Comparison of ENCODE assay signal across 11 cellular contexts in the genomic region with DNA sequence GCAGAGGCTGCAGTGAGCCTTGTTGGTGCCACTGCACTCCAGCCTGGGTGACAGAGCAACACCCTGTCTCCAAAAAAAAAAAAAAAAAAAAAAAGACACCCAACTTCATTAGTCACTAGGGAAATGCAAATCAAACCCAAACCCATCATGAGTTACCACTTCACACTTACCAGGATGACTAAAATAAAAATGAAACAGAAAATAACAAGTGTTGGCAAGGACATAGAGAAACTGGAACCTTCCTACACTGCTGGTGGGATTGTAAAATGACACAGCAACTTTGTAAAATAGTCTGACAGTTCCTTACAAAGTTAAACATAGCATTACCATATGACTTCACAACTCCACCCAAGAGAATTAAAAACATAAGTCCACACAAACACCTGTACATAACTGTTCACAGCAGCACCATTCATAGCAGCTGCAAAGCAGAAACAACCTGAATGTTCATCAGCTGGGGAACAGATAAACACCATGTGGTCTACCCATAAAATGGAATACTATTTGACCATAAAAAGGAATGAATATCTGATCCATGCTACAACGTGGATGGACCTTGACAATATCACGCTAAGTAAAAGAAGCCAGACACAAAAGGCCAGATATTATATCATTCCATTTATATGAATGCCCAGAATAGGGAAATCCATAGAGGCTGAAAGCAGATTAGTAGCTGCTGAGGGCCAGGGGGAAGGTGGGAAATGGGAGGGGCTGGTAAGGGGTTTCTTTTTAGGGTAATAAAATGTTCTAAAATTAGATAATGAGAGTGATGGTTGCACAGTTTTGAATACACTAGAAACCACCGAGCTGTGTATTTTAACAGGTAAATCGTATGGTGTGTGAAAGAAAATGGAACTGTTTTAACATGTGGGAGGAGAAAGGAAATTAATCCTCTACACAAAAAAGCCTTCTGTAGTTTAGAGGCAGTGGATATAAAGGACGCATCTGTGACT. TPM values are rescaled to one million over a fixed set of nuclear protein-coding genes. Genes with fewer than 3 reads are reported as not detected.
DNase-seq lines count a peak whose midpoint lies in the region; ATAC-seq and TF ChIP-seq lines count a peak whose summit lies in the region.
"Had no signal": no experiment of that assay in that cellular context is flagged by ENCODE, and none has a peak within 500 bp of the region (broad histone marks: within the 10 kb centered on the region; RNA-seq: fewer than 3 reads in every experiment).

No MANE protein-coding gene starts in this region.

- H3K27me3 ChIP-seq in foreskin keratinocyte: no peaks in the 10 kb centered on the region

- peak overlapping the region; percentile 94 for H3K27ac Mint-ChIP-seq in activated CD8-positive, alpha-beta T cell treated with anti-CD3 and anti-CD28 coated beads, Interleukin-2, amount 10 ng/mL, durations not matched to agents 7 days and 5 days

- POLR2A ChIA-PET in activated CD8-positive, alpha-beta T cell treated with anti-CD3 and anti-CD28 coated beads, Interleukin-2, amount 10 ng/mL, durations not matched to agents 7 days and 5 days (lab: Charles Lee): no interaction called here

- no peaks in the 10 kb centered on the region for H3K27me3 Mint-ChIP-seq in activated CD8-positive, alpha-beta T cell treated with anti-CD3 and anti-CD28 coated beads, Interleukin-2, amount 10 ng/mL, durations not matched to agents 7 days and 5 days (ENCODE audit: low read depth)

- H3K27ac ChIP-seq in foreskin keratinocyte: no peak overlapping the region
- H3K27ac ChIP-seq: parathyroid adenoma, VCaP had no signal

- no peak for TF ChIP-seq CTCF in foreskin keratinocyte (conservative IDR thresholded peaks at IDR 0.05)

- ATAC-seq in GM18505 (IDR thresholded peaks at IDR 0.05; ENCODE audit: unreplicated experiment): peak; percentile 76
- ATAC-seq in GM19463 (IDR thresholded peaks at IDR 0.05; ENCODE audit: unreplicated experiment): peak; percentile 85
- peak; percentile 82 for ATAC-seq in HG03066 (IDR thresholded peaks at IDR 0.05; ENCODE audit: low read depth, unreplicated experiment)
- peak; percentile 71 for ATAC-seq in activated CD8-positive, alpha-beta T cell treated with anti-CD3 and anti-CD28 coated beads, Interleukin-2, amount 10 ng/mL, durations not matched to agents 7 days and 5 days
- ATAC-seq in Right ventricle myocardium inferior: no peak
- no peak for ATAC-seq in foreskin keratinocyte

- intact Hi-C loops in head of caudate nucleus (cut with DNase I): no loop called here
- intact Hi-C loops in Right ventricle myocardium inferior (cut with DNase I): no loop called here

- peak overlapping the region; percentile 12 for H3K4me3 Mint-ChIP-seq in activated CD8-positive, alpha-beta T cell treated with anti-CD3 and anti-CD28 coated beads, Interleukin-2, amount 10 ng/mL, durations not matched to agents 7 days and 5 days

- CTCF ChIA-PET in activated CD8-positive, alpha-beta T cell treated with anti-CD3 and anti-CD28 coated beads, Interleukin-2, amount 10 ng/mL, durations not matched to agents 7 days and 5 days (lab: Charles Lee): interaction anchor here (0.7 kb wide), 1 partner anchor 18 kb away, joined by 3 read pairs; no protein-coding TSS in a partner anchor

- H3K36me3 Mint-ChIP-seq in activated CD8-positive, alpha-beta T cell treated with anti-CD3 and anti-CD28 coated beads, Interleukin-2, amount 10 ng/mL, durations not matched to agents 7 days and 5 days (ENCODE audit: low read depth): peaks cover 15% of the 10 kb centered on the region

- no peak for TF ChIP-seq POLR2A in GM18505 (IDR thresholded peaks at IDR 0.05; ENCODE audit: borderline replicate concordance, extremely low read depth, insufficient read depth, insufficient read length)

- H3K4me1 ChIP-seq in foreskin keratinocyte: no peaks in the 10 kb centered on the region
- H3K4me1 ChIP-seq: parathyroid adenoma had no signal

- no peak for DNase-seq in activated CD8-positive, alpha-beta T cell treated with anti-CD3 and anti-CD28 coated beads, Interleukin-2, amount 10 ng/mL, durations not matched to agents 7 days and 5 days
- DNase-seq in DMS153 treated with DMSO at 0.1 percent for 48 hours (lab: John Stamatoyannopoulos, UW; ENCODE audit: unreplicated experiment) (no peak), head of caudate nucleus (no peak), Right ventricle myocardium inferior (ENCODE audit: missing footprints) (no peak), foreskin keratinocyte (no peak)
- DNase-seq: DMS153 had no signal

- peaks cover 36% of the 10 kb centered on the region for H3K4me1 Mint-ChIP-seq in activated CD8-positive, alpha-beta T cell treated with anti-CD3 and anti-CD28 coated beads, Interleukin-2, amount 10 ng/mL, durations not matched to agents 7 days and 5 days (ENCODE audit: low read depth)

- peaks cover 9% of the 10 kb centered on the region for H3K9me3 Mint-ChIP-seq in activated CD8-positive, alpha-beta T cell treated with anti-CD3 and anti-CD28 coated beads, Interleukin-2, amount 10 ng/mL, durations not matched to agents 7 days and 5 days (ENCODE audit: insufficient read depth)

RNA-seq across cellular contexts. Expression of gene CD99L2, which starts 18.3 kb away (rescaled TPM):
- 10 to 100 TPM; 19.7 to 19.8 TPM for total RNA-seq in activated CD8-positive, alpha-beta T cell treated with anti-CD3 and anti-CD28 coated beads, Interleukin-2, amount 10 ng/mL, durations not matched to agents 7 days and 5 days
- total RNA-seq in Right ventricle myocardium inferior (81.4 TPM), foreskin keratinocyte (11.2 and 12.1 TPM in 2 replicates)
- polyA plus RNA-seq in foreskin keratinocyte: 7.0 and 8.6 TPM in 2 replicates

Comparison
In these comparisons a context has a peak if more than half of its experiments do, and no peak if none do; other contexts are left out.
1. ATAC-seq: peak in GM18505 (single experiment), GM19463 (single experiment), HG03066 (single experiment) and activated CD8-positive, alpha-beta T cell treated with anti-CD3 and anti-CD28 coated beads, Interleukin-2, amount 10 ng/mL, durations not matched to agents 7 days and 5 days (single experiment); none in Right ventricle myocardium inferior (single experiment) and foreskin keratinocyte (single experiment).